17 cellular contexts compared by ENCODE assay signal in genomic region chr1:16191916-16192545, GRCh38.
"Had no signal": no experiment of that assay in that cellular context is flagged by ENCODE, and none has a peak within 500 bp of the region (broad histone marks: within the 10 kb centered on the region; RNA-seq: fewer than 3 reads in every experiment).

No MANE protein-coding gene starts in this region.

- H3K27me3 ChIP-seq: body of pancreas, left lung had no signal

- DNase-seq: activated CD4-positive, alpha-beta T cell treated with anti-CD3 and anti-CD28 coated beads, Interleukin-2, amount 50 U/mL, for 1 hour; activated CD4-positive, CD25-positive, alpha-beta regulatory T cell treated with anti-CD3 and anti-CD28 coated beads, Interleukin-2, amount 50 U/mL, for 72 hours; activated CD8-positive, alpha-beta memory T cell treated with anti-CD3 and anti-CD28 coated beads, Interleukin-2, amount 50 U/mL, for 4 hours; activated naive CD4-positive, alpha-beta T cell treated with anti-CD3 and anti-CD28 coated beads for 36 hours; activated T-cell treated with anti-CD3 and anti-CD28 coated beads, Interleukin-2, amount 50 U/mL, for 4 hours; body of pancreas; dorsolateral prefrontal cortex; foreskin melanocyte; glutamatergic neuron; hippocampal formation; midbrain; posterior cingulate gyrus; retina; stimulated activated naive CD4-positive, alpha-beta T cell; tibial artery had no signal

- H3K36me3 ChIP-seq: left lung, tibial artery had no signal

- H3K9me3 ChIP-seq: body of pancreas, left lung, tibial artery had no signal

- ATAC-seq: activated T-cell treated with anti-CD3 and anti-CD28 coated beads, Interleukin-2, amount 50 U/mL, for 4 hours; body of pancreas; left lung had no signal

- H3K27ac ChIP-seq: body of pancreas, dorsolateral prefrontal cortex, epithelial cell of prostate, left lung, tibial artery had no signal

- H3K4me3 ChIP-seq: body of pancreas, dorsolateral prefrontal cortex, left lung, tibial artery had no signal
